Comparison of ENCODE assay signal across 16 cellular contexts in the genomic region with DNA sequence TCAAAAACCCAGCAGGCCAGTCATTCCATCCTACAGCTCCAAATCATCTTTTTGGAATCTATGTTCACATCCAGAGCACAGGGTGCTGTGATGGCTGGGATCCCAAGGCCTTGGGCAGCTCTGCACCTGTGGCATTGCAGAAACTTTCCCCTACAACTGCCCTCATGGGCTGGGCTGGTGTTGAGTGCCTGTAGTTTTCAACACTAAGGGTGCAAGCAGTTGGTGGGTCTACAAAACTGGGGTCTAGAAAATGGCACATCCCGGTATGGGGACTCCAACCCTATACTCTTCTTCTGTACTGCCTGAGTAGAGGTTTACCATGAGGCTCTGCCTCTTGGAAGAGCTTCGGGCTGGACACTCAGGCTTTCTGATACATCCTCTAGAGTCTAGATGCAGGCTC.
A peak's percentile ranks its signal among the peaks of the same experiment; 100 is the strongest.
DNase-seq lines count a peak whose midpoint lies in the region; ATAC-seq and TF ChIP-seq lines count a peak whose summit lies in the region.
"Had no signal": no experiment of that assay in that cellular context is flagged by ENCODE, and none has a peak within 500 bp of the region (broad histone marks: within the 10 kb centered on the region; RNA-seq: fewer than 3 reads in every experiment).

No MANE protein-coding gene starts in this region.

- WGBS in esophagus muscularis mucosa = 77% methylated on average over 2 of the region's 2 CpGs

- TF ChIP-seq CTCF in esophagus muscularis mucosa (IDR thresholded peaks at IDR 0.05) (no peak), vagina (IDR thresholded peaks at IDR 0.05) (no peak)

- intact Hi-C loops in Right ventricle myocardium inferior (cut with DNase I) (no loop called here), cardiac septum (cut with DNase I) (no loop called here), esophagus muscularis mucosa (cut with DNase I) (no loop called here), vagina (cut with DNase I) (no loop called here)

- H3K36me3 ChIP-seq in esophagus muscularis mucosa = no peaks in the 10 kb centered on the region
- no peaks in the 10 kb centered on the region for H3K36me3 ChIP-seq in vagina
- H3K36me3 ChIP-seq: BLaER1 treated with 17β-estradiol and CSF1 and Interleukin-3, amounts not matched to agents 10 nM and 100 nM had no signal

- TF ChIP-seq POLR2A in esophagus muscularis mucosa (IDR thresholded peaks at IDR 0.05; ENCODE audit: low read depth) = no peak
- no peak for TF ChIP-seq POLR2A in vagina (IDR thresholded peaks at IDR 0.05)

- no peaks in the 10 kb centered on the region for H3K4me1 ChIP-seq in esophagus muscularis mucosa
- no peaks in the 10 kb centered on the region for H3K4me1 ChIP-seq in vagina
- H3K4me1 ChIP-seq: A549; BLaER1 treated with 17β-estradiol and CSF1 and Interleukin-3, amounts not matched to agents 10 nM and 100 nM; Caco-2 had no signal

- no peak for ATAC-seq in Right ventricle myocardium inferior
- ATAC-seq: A549; CD8-positive, alpha-beta T cell had no signal

- H3K27ac ChIP-seq in esophagus muscularis mucosa (replicated peaks in 1 of 4) (no peak overlapping the region), vagina (no peak overlapping the region)
- H3K27ac ChIP-seq: 22Rv1; A549; BLaER1 treated with 17β-estradiol and CSF1 and Interleukin-3, amounts not matched to agents 10 nM and 100 nM; C4-2B had no signal

- no peaks in the 10 kb centered on the region for H3K27me3 ChIP-seq in esophagus muscularis mucosa
- H3K27me3 ChIP-seq in vagina = no peaks in the 10 kb centered on the region
- H3K27me3 ChIP-seq: BLaER1 treated with 17β-estradiol and CSF1 and Interleukin-3, amounts not matched to agents 10 nM and 100 nM had no signal

- DNase-seq in Right ventricle myocardium inferior (ENCODE audit: missing footprints) = peak; percentile 26
- DNase-seq in cardiac septum (ENCODE audit: low spot score) = no peak
- DNase-seq in esophagus muscularis mucosa (ENCODE audit: extremely low spot score) = peak; percentile 75
- DNase-seq in vagina (ENCODE audit: extremely low spot score in 2 of 2) = peak; percentile 22
- DNase-seq in iPS-NIHi11 (ENCODE audit: low spot score) = no peak
- DNase-seq: AML-193; Caco-2; Calu3; CD4-positive, alpha-beta T cell; CD8-positive, alpha-beta T cell; DMS79 treated with DMSO at 0.1 percent for 48 hours; GF-D8 had no signal

- H3K4me3 ChIP-seq in esophagus muscularis mucosa (no peak overlapping the region), vagina (no peak overlapping the region)
- H3K4me3 ChIP-seq: A549; BLaER1 treated with 17β-estradiol and CSF1 and Interleukin-3, amounts not matched to agents 10 nM and 100 nM had no signal

- TF ChIP-seq EP300 in esophagus muscularis mucosa (IDR thresholded peaks at IDR 0.05) = no peak

- H3K9me3 ChIP-seq in esophagus muscularis mucosa = no peaks in the 10 kb centered on the region
- H3K9me3 ChIP-seq in vagina = no peaks in the 10 kb centered on the region
- H3K9me3 ChIP-seq: A549, Caco-2 had no signal

Comparison
In these comparisons a context has a peak if more than half of its experiments do, and no peak if none do; other contexts are left out.
1. DNase-seq: peak in Right ventricle myocardium inferior (single experiment), esophagus muscularis mucosa (single experiment) and vagina (2 of 2); none in cardiac septum (single experiment) and iPS-NIHi11 (single experiment).